Comparison of ENCODE assay signal across 8 cellular contexts in genomic region chr12:111840831-111841230, GRCh38. TPM values are rescaled to one million over a fixed set of nuclear protein-coding genes. Genes with fewer than 3 reads are reported as not detected.
DNase-seq lines count a peak whose midpoint lies in the region; ATAC-seq and TF ChIP-seq lines count a peak whose summit lies in the region.

No MANE protein-coding gene starts in this region.

- H3K4me3 ChIP-seq in OCI-LY1 (ENCODE audit: low read depth, low read length, poor library complexity, severe bottlenecking): peak overlapping the region; percentile 84
- peak overlapping the region; percentile 70 for H3K4me3 ChIP-seq in ovary

- no peak for TF ChIP-seq EP300 in ovary (IDR thresholded peaks at IDR 0.05)

- peak overlapping the region; percentile 98 for H3K27ac Mint-ChIP-seq in Calu3 (ENCODE audit: unreplicated experiment)

- DNase-seq in Calu3 (no peak), epidermal melanocyte (ENCODE audit: insufficient read length, low spot score) (peak; percentile 17), ovary (no peak), posterior cingulate gyrus (no peak)
- DNase-seq in activated CD4-positive, CD25-positive, alpha-beta regulatory T cell treated with anti-CD3 and anti-CD28 coated beads, Interleukin-2, amount 50 U/mL, for 72 hours: no peak

- peaks cover 28% of the 10 kb centered on the region for H3K4me1 ChIP-seq in OCI-LY1 (ENCODE audit: insufficient read depth, low read length, severe bottlenecking)
- H3K4me1 ChIP-seq in ovary (ENCODE audit: insufficient read depth): peaks cover 4% of the 10 kb centered on the region

- no peaks in the 10 kb centered on the region for H3K9me3 Mint-ChIP-seq in Calu3 (ENCODE audit: low read depth, unreplicated experiment)

- BruUV-seq in Calu3 (replicated peaks; lab: Mats Ljungman, UMichigan): no TSS peak

- CTCF ChIA-PET in Calu3 (lab: Charles Lee): interaction anchor here (0.6 to 1.0 kb wide), 3 partner anchors 28 to 1281 kb away, joined by 3 to 4 read pairs (median 3); partner anchors contain the start of genes ERP29 and TMEM116

- H3K27me3 ChIP-seq in OCI-LY1 (ENCODE audit: insufficient read depth, low read length) (no peaks in the 10 kb centered on the region), ovary (no peaks in the 10 kb centered on the region)

- H3K36me3 ChIP-seq in OCI-LY1 (ENCODE audit: insufficient read depth, low read length) (peaks cover 30% of the 10 kb centered on the region), ovary (no peaks in the 10 kb centered on the region)

- no peaks in the 10 kb centered on the region for H4K20me1 ChIP-seq in OCI-LY1 (ENCODE audit: insufficient read depth, low read length)

- H3K4me2 ChIP-seq in OCI-LY1 (ENCODE audit: low read length): peak overlapping the region; percentile 88

- intact Hi-C loops in Calu3 (cut with micrococcal nuclease; ENCODE audit: unreplicated experiment) (no loop called here), ovary (cut with DNase I) (no loop called here), posterior cingulate gyrus (cut with DNase I) (no loop called here)

- H3K79me2 ChIP-seq in OCI-LY1 (ENCODE audit: insufficient read depth, low read length): peaks cover 46% of the 10 kb centered on the region

- no peak overlapping the region for H3K27ac ChIP-seq in OCI-LY1 (ENCODE audit: low read depth, low read length, poor library complexity, severe bottlenecking)
- H3K27ac ChIP-seq in ovary: peak overlapping the region; percentile 21 to 94

- peak overlapping the region; percentile 92 for H3K9ac ChIP-seq in OCI-LY1 (ENCODE audit: low read length)

- H3F3A ChIP-seq in OCI-LY1 (ENCODE audit: insufficient read depth, low read length): no peaks in the 10 kb centered on the region; the same call in 1 of the 2 replicates

- H2AFZ ChIP-seq in OCI-LY1 (ENCODE audit: low read length): no peak overlapping the region

- 22 to 35% (median 30%) methylated on average over 11 of the region's 11 CpGs for WGBS in ovary, 3 donors

- TF ChIP-seq CTCF in Calu3 (IDR thresholded peaks at IDR 0.05; ENCODE audit: unreplicated experiment): no peak
- no peak for TF ChIP-seq CTCF in OCI-LY1 (IDR thresholded peaks at IDR 0.05; ENCODE audit: low read length)
- no peak for TF ChIP-seq CTCF in ovary (IDR thresholded peaks at IDR 0.05)

- peaks cover 25% of the 10 kb centered on the region for H3K4me1 Mint-ChIP-seq in Calu3 (ENCODE audit: low read depth, unreplicated experiment)

- peaks cover 42% of the 10 kb centered on the region for H3K36me3 Mint-ChIP-seq in Calu3 (ENCODE audit: insufficient read depth, unreplicated experiment)

- H3K9me2 ChIP-seq in OCI-LY1 (ENCODE audit: low read depth, low read length): no peaks in the 10 kb centered on the region

- no peaks in the 10 kb centered on the region for H3K27me3 Mint-ChIP-seq in Calu3 (ENCODE audit: unreplicated experiment)

- peak overlapping the region; percentile 92 for H3K4me3 Mint-ChIP-seq in Calu3 (ENCODE audit: low read depth, unreplicated experiment)

- ATAC-seq in HG02763 (IDR thresholded peaks at IDR 0.05; ENCODE audit: unreplicated experiment): no peak
- no peak for ATAC-seq in HG02588 (IDR thresholded peaks at IDR 0.05; ENCODE audit: unreplicated experiment)

- H3K9me3 ChIP-seq in OCI-LY1 (ENCODE audit: low read length): no peaks in the 10 kb centered on the region
- no peaks in the 10 kb centered on the region for H3K9me3 ChIP-seq in ovary

- TF ChIP-seq POLR2A in ovary (IDR thresholded peaks at IDR 0.05): no peak

RNA-seq across cellular contexts. Expression of gene MAPKAPK5, which starts 1.2 kb away (rescaled TPM):
- 84.2 and 84.8 TPM in 2 replicates for total RNA-seq in Calu3 (2022)
- 10 to 100 TPM; 35.6 to 52.5 (median 39.0) TPM for total RNA-seq in ovary
- polyA plus RNA-seq in ovary: 10 to 100 TPM; 20.0 to 21.8 TPM
